22 cellular contexts compared by ENCODE assay signal in the genomic region with DNA sequence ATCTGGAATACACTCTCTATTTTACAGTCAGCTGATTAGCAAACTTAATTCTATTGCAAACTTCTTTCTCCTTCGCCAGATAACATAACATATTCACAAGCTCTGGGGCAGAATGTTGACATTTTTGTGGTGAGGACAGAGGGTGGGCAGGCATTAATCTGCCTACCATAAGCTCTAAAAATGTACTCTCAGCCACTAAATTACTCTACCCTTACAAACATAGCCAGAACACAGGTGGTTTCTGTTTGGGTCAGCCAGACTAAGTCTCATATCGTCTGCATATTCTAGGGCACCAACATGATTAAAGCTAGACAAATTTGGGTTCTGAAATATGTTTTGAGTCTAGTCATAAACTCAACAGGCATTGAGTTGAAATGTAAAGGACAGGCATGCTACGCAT.
A peak's percentile ranks its signal among the peaks of the same experiment; 100 is the strongest.
DNase-seq lines count a peak whose midpoint lies in the region; TF ChIP-seq lines count a peak whose summit lies in the region.
"Had no signal": no experiment of that assay in that cellular context is flagged by ENCODE, and none has a peak within 500 bp of the region (broad histone marks: within the 10 kb centered on the region; RNA-seq: fewer than 3 reads in every experiment).

No MANE protein-coding gene starts in this region.

- no peak overlapping the region for H2BK120ac ChIP-seq in mesenchymal stem cell (ENCODE audit: low read depth, low read length)

- H3K79me1 ChIP-seq in mesenchymal stem cell (replicated peaks; ENCODE audit: low read length, poor library complexity, severe bottlenecking), result no peaks in the 10 kb centered on the region

- H4K8ac ChIP-seq in mesenchymal stem cell (ENCODE audit: low read length), result no peak overlapping the region

- no peak overlapping the region for H2AK5ac ChIP-seq in mesenchymal stem cell (ENCODE audit: low read length, severe bottlenecking)

- WGBS in mesenchymal stem cell, result 73% methylated on average over 2 of the region's 3 CpGs
- 76% methylated on average over 3 of the region's 3 CpGs for WGBS in suprapubic skin
- 90% methylated on average over 2 of the region's 3 CpGs; no CpG with 5 or more reads in 1 of the 2 experiments for WGBS in endodermal cell (ENCODE audit: insufficient coverage in 1 of 2, insufficient read length in 1 of 2), 2 experiments

- DNase-seq in AG09309 (ENCODE audit: low read depth) (peak; percentile 58), HFFc6 (no peak), adipocyte (ENCODE audit: low read depth) (peak; percentile 66), mesenchymal stem cell (peak; percentile 26), suprapubic skin (ENCODE audit: low spot score in 2 of 2) (no peak), NCI-H1105 (lab: John Stamatoyannopoulos, UW) (no peak), endodermal cell (no peak), AG08396 (ENCODE audit: low spot score) (no peak)
- DNase-seq: activated CD8-positive, alpha-beta T cell treated with anti-CD3 and anti-CD28 coated beads for 36 hours; activated naive CD4-positive, alpha-beta T cell treated with anti-CD3 and anti-CD28 coated beads for 36 hours; CD4-positive, alpha-beta T cell; GF-D8; heart right ventricle; Kasumi-1; left ventricle myocardium superior; NCI-H1105 treated with DMSO at 0.1 percent for 48 hours; NCI-H2107; NK-92 treated with Interleukin-12 subunit alpha and Interleukin-12 subunit beta, amount 100 ng/mL, for 24 hours; stimulated activated CD8-positive, alpha-beta memory T cell treated with anti-CD3 and anti-CD28 coated beads, Interleukin-4, amount 100 ng/mL, for 48 hours; T1000 had no signal

- H3K27ac Mint-ChIP-seq in HFFc6 (no peak overlapping the region; the same call in 1 of the 2 replicates), endodermal cell (no peak overlapping the region)
- H3K27ac Mint-ChIP-seq: activated CD8-positive, alpha-beta T cell treated with anti-CD3 and anti-CD28 coated beads for 36 hours; activated naive CD4-positive, alpha-beta T cell treated with anti-CD3 and anti-CD28 coated beads for 36 hours; CD4-positive, alpha-beta T cell had no signal

- H3K4me3 ChIP-seq in AG09309 (ENCODE audit: control insufficient read depth, low read depth, low read length) (no peak overlapping the region), adipocyte (ENCODE audit: low read length) (no peak overlapping the region), mesenchymal stem cell (ENCODE audit: insufficient read depth in 1 of 2, low read depth in 1 of 2, low read length in 2 of 2) (no peak overlapping the region), suprapubic skin (no peak overlapping the region), endodermal cell (ENCODE audit: low read length) (no peak overlapping the region)
- H3K4me3 ChIP-seq: ascending aorta, heart right ventricle had no signal

- no peak overlapping the region for H3K14ac ChIP-seq in mesenchymal stem cell (ENCODE audit: low read length in 2 of 2)

- no peak overlapping the region for H3K23ac ChIP-seq in mesenchymal stem cell (ENCODE audit: low read length in 2 of 2)

- H3K4me3 Mint-ChIP-seq in HFFc6 (peak overlapping the region; percentile 14; the same call in 1 of the 2 replicates), endodermal cell (no peak overlapping the region)
- H3K4me3 Mint-ChIP-seq: activated CD8-positive, alpha-beta T cell treated with anti-CD3 and anti-CD28 coated beads for 36 hours; activated naive CD4-positive, alpha-beta T cell treated with anti-CD3 and anti-CD28 coated beads for 36 hours; CD4-positive, alpha-beta T cell had no signal

- H3K4me2 ChIP-seq in mesenchymal stem cell (ENCODE audit: low read length, poor library complexity, severe bottlenecking), result no peak overlapping the region

- H3K36me3 ChIP-seq in adipocyte (ENCODE audit: control insufficient read depth, insufficient read depth, low read length, severe bottlenecking), result no peaks in the 10 kb centered on the region
- no peaks in the 10 kb centered on the region for H3K36me3 ChIP-seq in mesenchymal stem cell (ENCODE audit: control insufficient read depth in 1 of 2, insufficient read depth in 2 of 2, low read depth in 1 of 2, low read length in 2 of 2)
- H3K36me3 ChIP-seq in suprapubic skin, result no peaks in the 10 kb centered on the region
- no peaks in the 10 kb centered on the region for H3K36me3 ChIP-seq in endodermal cell (ENCODE audit: control insufficient read depth, insufficient read depth, low read length)
- H3K36me3 ChIP-seq: ascending aorta, heart right ventricle, neutrophil had no signal

- no peak overlapping the region for H3K27ac ChIP-seq in mesenchymal stem cell (ENCODE audit: low read length, poor library complexity, severe bottlenecking)
- no peak overlapping the region for H3K27ac ChIP-seq in suprapubic skin
- no peak overlapping the region for H3K27ac ChIP-seq in endodermal cell (ENCODE audit: low read depth, low read length)
- H3K27ac ChIP-seq: ascending aorta, heart right ventricle, neutrophil had no signal

- no peak overlapping the region for H2AFZ ChIP-seq in mesenchymal stem cell (ENCODE audit: low read depth, low read length)

- TF ChIP-seq POLR2A in suprapubic skin (IDR thresholded peaks at IDR 0.05), result no peak

- H2BK5ac ChIP-seq in mesenchymal stem cell (ENCODE audit: low read depth, low read length, poor library complexity, severe bottlenecking), result no peak overlapping the region

- no peak overlapping the region for H2BK12ac ChIP-seq in mesenchymal stem cell (ENCODE audit: low read length in 2 of 2)

- no peak for TF ChIP-seq CTCF in AG09309 (IDR thresholded peaks at IDR 0.05; ENCODE audit: control insufficient read depth, insufficient read depth, low read depth, low read length, missing control alignments)
- no peak for TF ChIP-seq CTCF in HFFc6 (IDR thresholded peaks at IDR 0.05)
- TF ChIP-seq CTCF in suprapubic skin (IDR thresholded peaks at IDR 0.05), result no peak
- no peak for TF ChIP-seq CTCF in endodermal cell (conservative IDR thresholded peaks at IDR 0.05)

- H3K9me3 Mint-ChIP-seq in HFFc6, result no peaks in the 10 kb centered on the region
- H3K9me3 Mint-ChIP-seq in endodermal cell, result no peaks in the 10 kb centered on the region
- H3K9me3 Mint-ChIP-seq: activated CD8-positive, alpha-beta T cell treated with anti-CD3 and anti-CD28 coated beads for 36 hours; activated naive CD4-positive, alpha-beta T cell treated with anti-CD3 and anti-CD28 coated beads for 36 hours; CD4-positive, alpha-beta T cell had no signal

- H3K4ac ChIP-seq in mesenchymal stem cell (ENCODE audit: low read depth in 1 of 2, low read length in 2 of 2), result no peak overlapping the region

- no peaks in the 10 kb centered on the region for H3K27me3 Mint-ChIP-seq in HFFc6 (ENCODE audit: insufficient read depth)
- H3K27me3 Mint-ChIP-seq in endodermal cell (ENCODE audit: insufficient read depth), result peaks cover 2% of the 10 kb centered on the region
- H3K27me3 Mint-ChIP-seq: activated CD8-positive, alpha-beta T cell treated with anti-CD3 and anti-CD28 coated beads for 36 hours; CD4-positive, alpha-beta T cell had no signal

- no peak for TF ChIP-seq EP300 in suprapubic skin (IDR thresholded peaks at IDR 0.05)

- H3K36me3 Mint-ChIP-seq in HFFc6 (ENCODE audit: low read depth), result no peaks in the 10 kb centered on the region
- H3K36me3 Mint-ChIP-seq in endodermal cell (ENCODE audit: low read depth), result no peaks in the 10 kb centered on the region

- H3K9ac ChIP-seq in adipocyte (ENCODE audit: low read length) (no peak overlapping the region), mesenchymal stem cell (ENCODE audit: low read length) (no peak overlapping the region), endodermal cell (ENCODE audit: extremely low read depth, low read length, poor library complexity, severe bottlenecking) (no peak overlapping the region)

- H3K4me1 ChIP-seq in adipocyte (ENCODE audit: control insufficient read depth, insufficient read depth, low read length) (peaks cover 6% of the 10 kb centered on the region), mesenchymal stem cell (ENCODE audit: control insufficient read depth, insufficient read depth, low read depth, low read length) (no peaks in the 10 kb centered on the region), suprapubic skin (no peaks in the 10 kb centered on the region), endodermal cell (ENCODE audit: control insufficient read depth, insufficient read depth, low read length) (no peaks in the 10 kb centered on the region)
- H3K4me1 ChIP-seq: ascending aorta, heart right ventricle had no signal

- H3K4me1 Mint-ChIP-seq in HFFc6 (ENCODE audit: low read depth) (peaks cover 37% of the 10 kb centered on the region), endodermal cell (no peaks in the 10 kb centered on the region)

- no peak overlapping the region for H2BK15ac ChIP-seq in mesenchymal stem cell (ENCODE audit: low read depth, poor library complexity, severe bottlenecking)

- H3K27me3 ChIP-seq in adipocyte (replicated peaks; ENCODE audit: control insufficient read depth, insufficient read depth, low read length) (no peaks in the 10 kb centered on the region), mesenchymal stem cell (ENCODE audit: control insufficient read depth in 1 of 2, insufficient read depth in 1 of 2, low read length in 2 of 2) (no peaks in the 10 kb centered on the region), suprapubic skin (no peaks in the 10 kb centered on the region), endodermal cell (ENCODE audit: control insufficient read depth, insufficient read depth, low read length, poor library complexity, severe bottlenecking) (no peaks in the 10 kb centered on the region)
- H3K27me3 ChIP-seq: ascending aorta, heart right ventricle, neutrophil had no signal

- no peak overlapping the region for H3K18ac ChIP-seq in mesenchymal stem cell (ENCODE audit: low read depth in 1 of 2, low read length in 2 of 2)

- H3K9me3 ChIP-seq in adipocyte (ENCODE audit: control insufficient read depth, low read length) (no peaks in the 10 kb centered on the region), mesenchymal stem cell (ENCODE audit: control insufficient read depth, low read length) (no peaks in the 10 kb centered on the region), suprapubic skin (no peaks in the 10 kb centered on the region), endodermal cell (ENCODE audit: control insufficient read depth, low read length) (no peaks in the 10 kb centered on the region)
- H3K9me3 ChIP-seq: ascending aorta, heart right ventricle, neutrophil had no signal

- H4K91ac ChIP-seq in mesenchymal stem cell (ENCODE audit: low read length), result no peak overlapping the region

Comparison
In these comparisons a context has a peak if more than half of its experiments do, and no peak if none do; other contexts are left out.
1. DNase-seq: peak in AG09309 (single experiment), adipocyte (single experiment) and mesenchymal stem cell (single experiment); none in HFFc6 (single experiment), suprapubic skin (0 of 2), NCI-H1105 (single experiment), endodermal cell (single experiment) and AG08396 (single experiment).